Comparison of ENCODE assay signal across 13 cellular contexts in the genomic region with DNA sequence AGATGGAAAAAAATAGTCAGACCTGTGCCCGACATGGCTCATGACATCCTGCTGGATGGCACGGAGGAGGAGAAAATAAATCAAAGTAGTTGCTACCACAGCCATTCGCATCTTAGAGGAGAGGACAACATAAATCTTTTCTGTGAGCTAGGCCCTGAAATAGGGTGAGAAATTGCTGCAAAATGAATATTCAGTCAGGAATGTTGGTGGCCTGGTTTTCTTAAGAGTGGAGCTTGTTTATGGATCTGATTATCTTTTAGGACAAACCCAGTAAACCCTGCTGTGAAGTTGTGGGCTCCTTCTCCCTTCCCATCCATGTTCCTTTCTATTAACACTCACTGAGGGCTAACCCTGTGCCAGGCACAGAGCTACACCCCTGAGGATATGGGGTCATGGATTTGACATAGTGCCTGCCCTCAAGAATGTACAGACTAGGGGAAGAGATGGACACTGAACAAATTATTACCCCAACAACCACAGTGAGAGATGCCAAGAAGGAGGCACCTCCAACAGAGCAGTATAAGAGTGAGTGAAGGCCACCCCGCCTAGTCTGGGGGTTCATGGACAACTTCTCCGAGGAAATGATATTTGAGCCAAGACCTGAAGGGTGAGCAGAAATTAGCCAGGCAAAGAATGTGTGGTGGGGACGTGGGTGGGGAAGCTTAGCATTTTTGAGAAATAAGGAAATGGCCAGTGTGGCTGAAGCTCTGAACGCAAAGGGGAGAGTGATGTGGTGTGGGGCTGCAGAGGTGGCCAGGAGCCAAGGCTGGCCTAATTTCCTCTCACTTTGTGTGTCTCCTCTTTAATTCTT.
A peak's percentile ranks its signal among the peaks of the same experiment; 100 is the strongest.
DNase-seq lines count a peak whose midpoint lies in the region; ATAC-seq and TF ChIP-seq lines count a peak whose summit lies in the region.
"Had no signal": no experiment of that assay in that cellular context is flagged by ENCODE, and none has a peak within 500 bp of the region (broad histone marks: within the 10 kb centered on the region; RNA-seq: fewer than 3 reads in every experiment).

No MANE protein-coding gene starts in this region.

- peaks cover 25% of the 10 kb centered on the region for H3K4me1 ChIP-seq in osteoblast (ENCODE audit: insufficient read depth, low read length)

- no peaks in the 10 kb centered on the region for H4K20me1 ChIP-seq in osteoblast (ENCODE audit: insufficient read depth, low read length)

- H3K4me3 ChIP-seq in AG09309 (ENCODE audit: control insufficient read depth, low read depth, low read length) (no peak overlapping the region), choroid plexus epithelial cell (ENCODE audit: low read depth, low read length) (no peak overlapping the region), osteoblast (ENCODE audit: insufficient read depth, low read length) (peak overlapping the region; percentile 22)
- H3K4me3 ChIP-seq: SJCRH30 had no signal

- no peaks in the 10 kb centered on the region for H3K79me2 ChIP-seq in osteoblast (ENCODE audit: insufficient read depth, low read length)

- H3K27ac ChIP-seq in osteoblast (ENCODE audit: low read depth, low read length), result peak overlapping the region; percentile 94
- H3K27ac ChIP-seq: epithelial cell of prostate, SJCRH30 had no signal

- TF ChIP-seq CTCF in AG09309 (IDR thresholded peaks at IDR 0.05; ENCODE audit: control insufficient read depth, insufficient read depth, low read depth, low read length, missing control alignments), result no peak
- TF ChIP-seq CTCF in choroid plexus epithelial cell (conservative IDR thresholded peaks at IDR 0.05; ENCODE audit: low read depth, low read length), result no peak
- no peak for TF ChIP-seq CTCF in osteoblast (IDR thresholded peaks at IDR 0.05; ENCODE audit: extremely low read depth, low read depth, low read length)

- H3K9me3 ChIP-seq in osteoblast (ENCODE audit: low read depth, low read length), result no peaks in the 10 kb centered on the region
- H3K9me3 ChIP-seq: SJCRH30 had no signal

- ATAC-seq in HG03442 (IDR thresholded peaks at IDR 0.05; ENCODE audit: unreplicated experiment), result peak; percentile 28
- ATAC-seq in HG03457 (IDR thresholded peaks at IDR 0.05; ENCODE audit: unreplicated experiment), result no peak
- no peak for ATAC-seq in GM21737 (IDR thresholded peaks at IDR 0.05; ENCODE audit: unreplicated experiment)

- H3K4me2 ChIP-seq in osteoblast (ENCODE audit: insufficient read depth, low read length), result peak overlapping the region; percentile 62

- peak overlapping the region; percentile 44 for H2AFZ ChIP-seq in osteoblast (ENCODE audit: low read length)

- DNase-seq in AG09309 (ENCODE audit: low read depth), result peak; percentile 59
- DNase-seq in choroid plexus epithelial cell (ENCODE audit: low read depth), result peak; percentile 93
- DNase-seq in osteoblast (ENCODE audit: insufficient read length, low spot score, missing footprints), result no peak
- DNase-seq in DMS 273 treated with DMSO at 0.1 percent for 48 hours (lab: John Stamatoyannopoulos, UW), result no peak
- DNase-seq in activated effector memory CD4-positive, alpha-beta T cell treated with Interleukin-2 at 50 U/mL for 16 hours, result no peak
- DNase-seq: activated T-cell treated with anti-CD3 and anti-CD28 coated beads, Interleukin-2, amount 50 U/mL, for 24 hours; DND-41; NCI-H1417 had no signal

- no peaks in the 10 kb centered on the region for H3K36me3 ChIP-seq in osteoblast (ENCODE audit: insufficient read depth, low read length)
- H3K36me3 ChIP-seq: SJCRH30 had no signal

- no peaks in the 10 kb centered on the region for H3K27me3 ChIP-seq in osteoblast (ENCODE audit: insufficient read depth, low read length)
- H3K27me3 ChIP-seq: SJCRH30 had no signal

Comparison
In these comparisons a context has a peak if more than half of its experiments do, and no peak if none do; other contexts are left out.
1. DNase-seq: peak in AG09309 (single experiment) and choroid plexus epithelial cell (single experiment); none in osteoblast (single experiment), DMS 273 treated with DMSO at 0.1 percent for 48 hours (single experiment) and activated effector memory CD4-positive, alpha-beta T cell treated with Interleukin-2 at 50 U/mL for 16 hours (single experiment).